In the genomic region with DNA sequence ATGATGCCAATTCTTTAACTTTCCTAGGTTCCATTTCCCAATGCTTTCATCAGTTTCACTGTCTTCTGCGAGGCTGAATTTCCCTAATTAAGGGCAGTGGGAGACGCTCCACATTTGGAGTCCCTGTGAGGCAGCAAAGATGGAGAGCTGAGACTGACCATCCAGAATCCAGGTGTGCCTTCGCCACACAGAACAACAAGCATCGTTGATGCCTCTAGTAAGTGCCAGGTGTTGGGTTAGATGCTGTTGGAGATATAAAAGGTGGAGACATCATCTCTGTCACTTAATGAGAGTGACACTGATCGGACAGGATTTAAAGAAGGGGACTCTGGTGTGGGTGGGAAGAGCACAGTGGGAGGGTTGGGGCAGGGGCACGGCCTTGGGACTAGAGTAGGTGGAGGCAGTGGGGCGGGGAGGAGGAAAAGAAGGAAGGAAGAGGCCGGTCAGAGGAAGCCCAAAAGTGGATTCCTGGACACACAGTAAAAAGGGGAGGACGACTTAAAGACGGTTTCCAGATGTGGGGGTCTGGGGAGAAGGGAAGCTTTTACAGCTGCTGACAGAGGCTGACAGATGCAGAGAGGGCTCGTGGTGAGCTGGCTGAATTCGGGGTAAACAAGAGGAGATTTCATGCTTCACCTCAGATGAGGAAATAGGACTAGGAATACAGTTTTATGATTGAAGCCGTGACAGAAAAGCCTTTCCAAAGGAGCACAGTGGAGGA, we compare ENCODE assay signal across 1 cellular context.
TF ChIP-seq lines count a peak whose summit lies in the region.

No MANE protein-coding gene starts in this region.

TF ChIP-seq in WTC11, 78 proteins besides CTCF, POLR2A, EP300 and RAD21 (continued from another document):
- TF ChIP-seq, protein P1, sequence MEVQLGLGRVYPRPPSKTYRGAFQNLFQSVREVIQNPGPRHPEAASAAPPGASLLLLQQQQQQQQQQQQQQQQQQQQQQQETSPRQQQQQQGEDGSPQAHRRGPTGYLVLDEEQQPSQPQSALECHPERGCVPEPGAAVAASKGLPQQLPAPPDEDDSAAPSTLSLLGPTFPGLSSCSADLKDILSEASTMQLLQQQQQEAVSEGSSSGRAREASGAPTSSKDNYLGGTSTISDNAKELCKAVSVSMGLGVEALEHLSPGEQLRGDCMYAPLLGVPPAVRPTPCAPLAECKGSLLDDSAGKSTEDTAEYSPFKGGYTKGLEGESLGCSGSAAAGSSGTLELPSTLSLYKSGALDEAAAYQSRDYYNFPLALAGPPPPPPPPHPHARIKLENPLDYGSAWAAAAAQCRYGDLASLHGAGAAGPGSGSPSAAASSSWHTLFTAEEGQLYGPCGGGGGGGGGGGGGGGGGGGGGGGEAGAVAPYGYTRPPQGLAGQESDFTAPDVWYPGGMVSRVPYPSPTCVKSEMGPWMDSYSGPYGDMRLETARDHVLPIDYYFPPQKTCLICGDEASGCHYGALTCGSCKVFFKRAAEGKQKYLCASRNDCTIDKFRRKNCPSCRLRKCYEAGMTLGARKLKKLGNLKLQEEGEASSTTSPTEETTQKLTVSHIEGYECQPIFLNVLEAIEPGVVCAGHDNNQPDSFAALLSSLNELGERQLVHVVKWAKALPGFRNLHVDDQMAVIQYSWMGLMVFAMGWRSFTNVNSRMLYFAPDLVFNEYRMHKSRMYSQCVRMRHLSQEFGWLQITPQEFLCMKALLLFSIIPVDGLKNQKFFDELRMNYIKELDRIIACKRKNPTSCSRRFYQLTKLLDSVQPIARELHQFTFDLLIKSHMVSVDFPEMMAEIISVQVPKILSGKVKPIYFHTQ (CRISPR knock-in tag; IDR thresholded peaks at IDR 0.05), result no peak
- TF ChIP-seq CBFB (CRISPR knock-in tag; IDR thresholded peaks at IDR 0.05; ENCODE audit: low read depth) (no peak), NFYB (CRISPR knock-in tag; conservative IDR thresholded peaks at IDR 0.05; ENCODE audit: low read depth) (no peak), NR3C1 (CRISPR knock-in tag; conservative IDR thresholded peaks at IDR 0.05; ENCODE audit: low read depth) (no peak), ATF1 (CRISPR knock-in tag; IDR thresholded peaks at IDR 0.05) (no peak), FOXP1 (CRISPR knock-in tag; IDR thresholded peaks at IDR 0.05; ENCODE audit: borderline replicate concordance) (no peak), SOX15 (CRISPR knock-in tag; IDR thresholded peaks at IDR 0.05) (no peak), NR2C2 (CRISPR knock-in tag; IDR thresholded peaks at IDR 0.05) (no peak)
- TF ChIP-seq, protein P2, sequence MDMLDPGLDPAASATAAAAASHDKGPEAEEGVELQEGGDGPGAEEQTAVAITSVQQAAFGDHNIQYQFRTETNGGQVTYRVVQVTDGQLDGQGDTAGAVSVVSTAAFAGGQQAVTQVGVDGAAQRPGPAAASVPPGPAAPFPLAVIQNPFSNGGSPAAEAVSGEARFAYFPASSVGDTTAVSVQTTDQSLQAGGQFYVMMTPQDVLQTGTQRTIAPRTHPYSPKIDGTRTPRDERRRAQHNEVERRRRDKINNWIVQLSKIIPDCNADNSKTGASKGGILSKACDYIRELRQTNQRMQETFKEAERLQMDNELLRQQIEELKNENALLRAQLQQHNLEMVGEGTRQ (CRISPR knock-in tag; IDR thresholded peaks at IDR 0.05), result no peak
- TF ChIP-seq, protein P3, sequence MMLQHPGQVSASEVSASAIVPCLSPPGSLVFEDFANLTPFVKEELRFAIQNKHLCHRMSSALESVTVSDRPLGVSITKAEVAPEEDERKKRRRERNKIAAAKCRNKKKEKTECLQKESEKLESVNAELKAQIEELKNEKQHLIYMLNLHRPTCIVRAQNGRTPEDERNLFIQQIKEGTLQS (CRISPR knock-in tag; conservative IDR thresholded peaks at IDR 0.05), result no peak
- TF ChIP-seq, protein P4, sequence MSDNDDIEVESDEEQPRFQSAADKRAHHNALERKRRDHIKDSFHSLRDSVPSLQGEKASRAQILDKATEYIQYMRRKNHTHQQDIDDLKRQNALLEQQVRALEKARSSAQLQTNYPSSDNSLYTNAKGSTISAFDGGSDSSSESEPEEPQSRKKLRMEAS (CRISPR knock-in tag; IDR thresholded peaks at IDR 0.05), result no peak
- TF ChIP-seq, protein P5, sequence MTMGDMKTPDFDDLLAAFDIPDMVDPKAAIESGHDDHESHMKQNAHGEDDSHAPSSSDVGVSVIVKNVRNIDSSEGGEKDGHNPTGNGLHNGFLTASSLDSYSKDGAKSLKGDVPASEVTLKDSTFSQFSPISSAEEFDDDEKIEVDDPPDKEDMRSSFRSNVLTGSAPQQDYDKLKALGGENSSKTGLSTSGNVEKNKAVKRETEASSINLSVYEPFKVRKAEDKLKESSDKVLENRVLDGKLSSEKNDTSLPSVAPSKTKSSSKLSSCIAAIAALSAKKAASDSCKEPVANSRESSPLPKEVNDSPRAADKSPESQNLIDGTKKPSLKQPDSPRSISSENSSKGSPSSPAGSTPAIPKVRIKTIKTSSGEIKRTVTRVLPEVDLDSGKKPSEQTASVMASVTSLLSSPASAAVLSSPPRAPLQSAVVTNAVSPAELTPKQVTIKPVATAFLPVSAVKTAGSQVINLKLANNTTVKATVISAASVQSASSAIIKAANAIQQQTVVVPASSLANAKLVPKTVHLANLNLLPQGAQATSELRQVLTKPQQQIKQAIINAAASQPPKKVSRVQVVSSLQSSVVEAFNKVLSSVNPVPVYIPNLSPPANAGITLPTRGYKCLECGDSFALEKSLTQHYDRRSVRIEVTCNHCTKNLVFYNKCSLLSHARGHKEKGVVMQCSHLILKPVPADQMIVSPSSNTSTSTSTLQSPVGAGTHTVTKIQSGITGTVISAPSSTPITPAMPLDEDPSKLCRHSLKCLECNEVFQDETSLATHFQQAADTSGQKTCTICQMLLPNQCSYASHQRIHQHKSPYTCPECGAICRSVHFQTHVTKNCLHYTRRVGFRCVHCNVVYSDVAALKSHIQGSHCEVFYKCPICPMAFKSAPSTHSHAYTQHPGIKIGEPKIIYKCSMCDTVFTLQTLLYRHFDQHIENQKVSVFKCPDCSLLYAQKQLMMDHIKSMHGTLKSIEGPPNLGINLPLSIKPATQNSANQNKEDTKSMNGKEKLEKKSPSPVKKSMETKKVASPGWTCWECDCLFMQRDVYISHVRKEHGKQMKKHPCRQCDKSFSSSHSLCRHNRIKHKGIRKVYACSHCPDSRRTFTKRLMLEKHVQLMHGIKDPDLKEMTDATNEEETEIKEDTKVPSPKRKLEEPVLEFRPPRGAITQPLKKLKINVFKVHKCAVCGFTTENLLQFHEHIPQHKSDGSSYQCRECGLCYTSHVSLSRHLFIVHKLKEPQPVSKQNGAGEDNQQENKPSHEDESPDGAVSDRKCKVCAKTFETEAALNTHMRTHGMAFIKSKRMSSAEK (CRISPR knock-in tag; IDR thresholded peaks at IDR 0.05; ENCODE audit: borderline replicate concordance), result no peak
TF ChIP-seq in WTC11: peak in this region for 0.
